13 cellular contexts compared by ENCODE assay signal in genomic region chr3:186057594-186057993, GRCh38. TPM values are rescaled to one million over a fixed set of nuclear protein-coding genes. Genes with fewer than 3 reads are reported as not detected.
DNase-seq lines count a peak whose midpoint lies in the region; ATAC-seq, FAIRE-seq and TF ChIP-seq lines count a peak whose summit lies in the region.
"Had no signal": no experiment of that assay in that cellular context is flagged by ENCODE, and none has a peak within 500 bp of the region (broad histone marks: within the 10 kb centered on the region; RNA-seq: fewer than 3 reads in every experiment).

No MANE protein-coding gene starts in this region.

- H3K9ac ChIP-seq in HepG2 (ENCODE audit: insufficient read depth, low read depth, low read length) (no peak overlapping the region), SK-N-MC (ENCODE audit: insufficient read length) (no peak overlapping the region)

- TF ChIP-seq EP300 in HepG2 (IDR thresholded peaks at IDR 0.05; ENCODE audit: low read depth in 2 of 2, low read length in 2 of 2) (no peak), HepG2 (CRISPR knock-in tag; IDR thresholded peaks at IDR 0.05; ENCODE audit: borderline replicate concordance) (no peak)

- FAIRE-seq in HepG2 (lab: Jason Lieb, UNC): no peak

- peaks cover 41 to 92% of the 10 kb centered on the region in 2 experiments for H3K36me3 ChIP-seq in HepG2 (replicated peaks in 1 of 2; ENCODE audit: control insufficient read depth in 1 of 2, insufficient read depth in 2 of 2, low read length in 2 of 2)
- no peaks in the 10 kb centered on the region for H3K36me3 ChIP-seq in right lobe of liver
- no peaks in the 10 kb centered on the region for H3K36me3 ChIP-seq in SK-N-MC (ENCODE audit: insufficient read depth, low read length)

- no TSS peak for BruUV-seq in HepG2 (replicated peaks; lab: Mats Ljungman, UMichigan)

- POLR2A ChIA-PET in HepG2 (lab: Yijun Ruan, JAX): no interaction called here

- 97% methylated on average over 4 of the region's 4 CpGs for WGBS in HepG2 (ENCODE audit: low lambda C conversion rate)
- 74% methylated on average over 4 of the region's 4 CpGs for WGBS in right lobe of liver (ENCODE audit: insufficient coverage, low coverage, low lambda C conversion rate, missing lambda C conversion rate)

- in situ Hi-C loops in HepG2 (cut with HindIII; ENCODE audit: extremely low pct_ligation_motif_present, low pct_unique_long_range_greater_than_20kb): no loop called here

- no peaks in the 10 kb centered on the region for H3K79me2 ChIP-seq in HepG2 (ENCODE audit: insufficient read depth, low read length)

- no peaks in the 10 kb centered on the region for H3K27me3 ChIP-seq in HepG2 (ENCODE audit: control insufficient read depth in 1 of 2, insufficient read depth in 2 of 2, low read length in 2 of 2)
- H3K27me3 ChIP-seq in right lobe of liver: no peaks in the 10 kb centered on the region
- H3K27me3 ChIP-seq: BE2C had no signal

- TF ChIP-seq RAD21 in HepG2 (CRISPR knock-in tag; IDR thresholded peaks at IDR 0.05): no peak

- H4K20me1 ChIP-seq in HepG2 (ENCODE audit: insufficient read depth, low read length): no peaks in the 10 kb centered on the region

- H3K4me1 ChIP-seq in HepG2 (ENCODE audit: insufficient read depth, low read length) (no peaks in the 10 kb centered on the region), right lobe of liver (no peaks in the 10 kb centered on the region)
- H3K4me1 ChIP-seq: BE2C had no signal

- DNase-seq in HepG2 (ENCODE audit: low spot score): no peak
- DNase-seq in right lobe of liver: no peak
- DNase-seq in SK-N-MC (ENCODE audit: low read depth, low spot score): no peak
- peak; percentile 86 for DNase-seq in fibroblast of the conjunctiva (ENCODE audit: low read depth)
- no peak for DNase-seq in activated effector memory CD4-positive, alpha-beta T cell treated with Interleukin-2 at 50 U/mL for 16 hours
- no peak for DNase-seq in NK-92 (lab: John Stamatoyannopoulos, UW; ENCODE audit: unreplicated experiment)
- no peak for DNase-seq in stimulated activated naive CD8-positive, alpha-beta T cell treated with anti-CD3 and anti-CD28 coated beads, Interleukin-15, Interleukin-2, amounts not matched to agents 100 U/mL and 50 U/mL, for 24 hours
- DNase-seq: BE2C, cerebellar nuclear complex, KBM-7, NCI-H526, T-helper 17 cell had no signal

- no peaks in the 10 kb centered on the region for H3K9me3 ChIP-seq in HepG2 (ENCODE audit: low read length)
- H3K9me3 ChIP-seq in right lobe of liver: no peaks in the 10 kb centered on the region
- H3K9me3 ChIP-seq in SK-N-MC (ENCODE audit: low read depth, low read length): no peaks in the 10 kb centered on the region
- H3K9me3 ChIP-seq: BE2C had no signal

- no peak for ATAC-seq in HepG2
- no peak for ATAC-seq in right lobe of liver
- ATAC-seq in stimulated activated naive CD8-positive, alpha-beta T cell treated with anti-CD3 and anti-CD28 coated beads, Interleukin-15, Interleukin-2, amounts not matched to agents 100 U/mL and 50 U/mL, for 24 hours: no peak
- ATAC-seq in HG03432 (IDR thresholded peaks at IDR 0.05; ENCODE audit: unreplicated experiment): no peak
- ATAC-seq: T-helper 17 cell had no signal

- H3K4me2 ChIP-seq in HepG2 (ENCODE audit: low read depth, low read length): no peak overlapping the region

- CTCF ChIA-PET in HepG2 (lab: Yijun Ruan, JAX; ENCODE audit: low intra/inter-chr PET ratio, low total read pairs): no interaction called here

- TF ChIP-seq POLR2A in HepG2 (IDR thresholded peaks at IDR 0.05; ENCODE audit: insufficient read depth in 1 of 2, low read depth in 2 of 2, low read length in 2 of 2) (no peak), right lobe of liver (IDR thresholded peaks at IDR 0.05) (no peak)

- no peak for TF ChIP-seq CTCF in HepG2 (CRISPR knock-in tag; IDR thresholded peaks at IDR 0.05)
- no peak for TF ChIP-seq CTCF in right lobe of liver (IDR thresholded peaks at IDR 0.05)

- intact Hi-C loops in HepG2 (cut with micrococcal nuclease; ENCODE audit: unreplicated experiment) (no loop called here), right lobe of liver (cut with DNase I) (no loop called here)

- no peak overlapping the region for H2AFZ ChIP-seq in HepG2 (ENCODE audit: low read length)

- H3K27ac ChIP-seq in HepG2 (ENCODE audit: extremely low read length, insufficient read depth, low read length) (no peak overlapping the region), right lobe of liver (no peak overlapping the region), SK-N-MC (peak overlapping the region; percentile 27; the same call in 1 of the 2 replicates)

- no peak overlapping the region for H3K4me3 ChIP-seq in HepG2 (replicated peaks in 1 of 3; ENCODE audit: insufficient read depth in 1 of 3, low read depth in 2 of 3, low read length in 3 of 3)
- H3K4me3 ChIP-seq in right lobe of liver: no peak overlapping the region
- H3K4me3 ChIP-seq in SK-N-MC: no peak overlapping the region

TF ChIP-seq in HepG2, 621 proteins besides CTCF, POLR2A, EP300 and RAD21:
- TF ChIP-seq ZNF205 (CRISPR knock-in tag; IDR thresholded peaks at IDR 0.05) (no peak), MAFK (conservative IDR thresholded peaks at IDR 0.05 in 1 of 2, IDR thresholded peaks at IDR 0.05 in 1 of 2; ENCODE audit: low read length in 2 of 2) (peak; percentile 26 to 41; a peak in 2 of 4 replicates), KMT2B (CRISPR knock-in tag; IDR thresholded peaks at IDR 0.05) (no peak)

RNA-seq across cellular contexts. Expression of gene ETV5, which starts 51.3 kb away (rescaled TPM):
- total RNA-seq in HepG2 (2016; rRNA removed; fragmentation: Illumina TruSeq; extraction: Trizol) (52.9 and 60.0 TPM in 2 replicates), right lobe of liver (10 to 100 TPM in 2 of 6 experiments, 1 to 10 TPM in 4; 4.5 to 15.4 (median 8.2) TPM)
- total RNA-seq in HepG2 (2016; cell fraction: cytosol; rRNA removed; fragmentation: Illumina TruSeq; extraction: Trizol; ENCODE audit: low read depth): 27.8 and 54.7 TPM in 2 replicates
- total RNA-seq in HepG2 (2016; cell fraction: insoluble cytoplasmic fraction; rRNA removed; fragmentation: Illumina TruSeq; extraction: Trizol): 49.8 and 52.0 TPM in 2 replicates
- 37.5 and 57.5 TPM in 2 replicates for total RNA-seq in HepG2 (2016; cell fraction: membrane; rRNA removed; fragmentation: Illumina TruSeq; extraction: Trizol)
- total RNA-seq in HepG2 (2016; cell fraction: nucleus; rRNA removed; fragmentation: Illumina TruSeq; extraction: Trizol): 44.1 and 46.9 TPM in 2 replicates
- polyA plus RNA-seq in HepG2 (2011; rRNA removed): 42.3 and 57.2 TPM in 2 replicates
- 34.8 and 41.1 TPM in 2 replicates for polyA plus RNA-seq in HepG2 (2011; cell fraction: cytosol; rRNA removed)
- 45.2 and 55.0 TPM in 2 replicates for polyA plus RNA-seq in HepG2 (2011; cell fraction: nucleus; rRNA removed)
- polyA plus RNA-seq in HepG2 (2012): 46.8 and 64.1 TPM in 2 replicates
- 29.3 and 46.0 TPM in 2 replicates for polyA plus RNA-seq in HepG2 (2016; cell fraction: cytosol; fragmentation: Illumina TruSeq; extraction: Trizol; ENCODE audit: low read depth)
- polyA plus RNA-seq in HepG2 (2016; cell fraction: insoluble cytoplasmic fraction; fragmentation: Illumina TruSeq; extraction: Trizol; ENCODE audit: low read depth): 50.0 and 52.3 TPM in 2 replicates
- polyA plus RNA-seq in HepG2 (2016; cell fraction: membrane; fragmentation: Illumina TruSeq; extraction: Trizol; ENCODE audit: low read depth): 21.9 and 34.1 TPM in 2 replicates
- polyA plus RNA-seq in HepG2 (2016; cell fraction: nucleus; fragmentation: Illumina TruSeq; extraction: Trizol; ENCODE audit: insufficient read depth, low read depth): 33.7 and 38.9 TPM in 2 replicates
- 3.4 and 180 TPM in 2 replicates for polyA minus RNA-seq in HepG2 (2011; rRNA and poly(A)+ RNA removed; ENCODE audit: low replicate concordance)
- 63.8 and 68.6 TPM in 2 replicates for polyA minus RNA-seq in HepG2 (2011; cell fraction: cytosol; rRNA and poly(A)+ RNA removed)
- 116 and 144 TPM in 2 replicates for polyA minus RNA-seq in HepG2 (2011; cell fraction: nucleus; rRNA and poly(A)+ RNA removed)
